16 cellular contexts compared by ENCODE assay signal in the genomic region with DNA sequence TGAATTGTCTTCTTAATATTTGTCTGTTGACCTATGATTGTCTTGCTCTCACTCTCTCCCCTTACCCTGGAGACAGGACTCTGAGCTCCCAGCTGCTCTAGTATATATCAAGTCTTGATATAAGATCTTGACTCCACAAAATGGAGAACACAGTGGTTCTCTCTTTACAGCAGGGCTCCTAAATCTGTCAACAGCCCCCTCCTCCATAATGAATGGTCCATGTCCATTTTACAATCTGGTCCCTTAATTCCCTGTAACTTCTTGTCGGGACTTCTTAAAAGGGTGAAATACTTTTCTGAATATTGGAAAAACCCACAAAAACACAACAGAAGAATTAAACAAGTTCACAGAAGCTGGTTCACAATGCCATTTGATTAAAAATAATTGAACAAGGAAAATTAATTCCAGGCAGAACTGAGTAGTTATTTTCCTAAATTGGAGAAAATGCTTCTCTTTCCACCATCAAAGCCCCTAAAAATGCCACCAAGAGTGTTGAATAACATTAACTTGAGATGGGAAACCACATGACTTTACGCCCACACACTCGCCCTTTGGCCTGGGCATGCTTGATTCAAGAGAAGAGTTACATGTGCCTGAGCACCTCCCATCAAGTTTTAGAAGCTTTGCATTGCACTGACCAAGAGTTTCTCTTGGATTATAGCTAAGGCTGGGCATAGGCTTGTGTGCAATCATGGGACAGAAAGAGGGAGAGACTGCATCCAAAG.
DNase-seq lines count a peak whose midpoint lies in the region; ATAC-seq and TF ChIP-seq lines count a peak whose summit lies in the region.
"Had no signal": no experiment of that assay in that cellular context is flagged by ENCODE, and none has a peak within 500 bp of the region (broad histone marks: within the 10 kb centered on the region; RNA-seq: fewer than 3 reads in every experiment).

No MANE protein-coding gene starts in this region.

- 85% methylated on average over 3 of the region's 3 CpGs for WGBS in hepatocyte (ENCODE audit: low lambda C conversion rate, missing lambda C conversion rate)

- no peak overlapping the region for H2AFZ ChIP-seq in hepatocyte

- H3K4me2 ChIP-seq in hepatocyte = no peak overlapping the region

- H3K79me2 ChIP-seq in hepatocyte = no peaks in the 10 kb centered on the region

- H3K27ac Mint-ChIP-seq in memory B cell = peak overlapping the region; percentile 12
- peak overlapping the region; percentile 92 for H3K27ac Mint-ChIP-seq in stimulated activated naive B cell treated with anti-CD40 and anti-IgM and Interleukin-4, amounts not matched to agents 10 μg/mL and 1 μg/mL and 100 μg/mL, for 72 hours
- H3K27ac Mint-ChIP-seq: endodermal cell had no signal

- in situ Hi-C loops in GM13977 (cut with MboI; ENCODE audit: low pct_unique_long_range_greater_than_20kb, low sequenced_read_pairs, unreplicated experiment) = no loop called here

- peaks cover 3% of the 10 kb centered on the region for H3K9me3 Mint-ChIP-seq in memory B cell
- peaks cover 4 to 8% of the 10 kb centered on the region in 2 donors for H3K9me3 Mint-ChIP-seq in stimulated activated naive B cell treated with anti-CD40 and anti-IgM and Interleukin-4, amounts not matched to agents 10 μg/mL and 1 μg/mL and 100 μg/mL, for 72 hours
- H3K9me3 Mint-ChIP-seq: endodermal cell had no signal

- H3K27ac ChIP-seq in hepatocyte = no peak overlapping the region
- H3K27ac ChIP-seq: heart left ventricle, vagina had no signal

- H3K4me3 ChIP-seq in hepatocyte = no peak overlapping the region
- H3K4me3 ChIP-seq: heart left ventricle, lung, psoas muscle, vagina had no signal

- no peak for TF ChIP-seq CTCF in hepatocyte (IDR thresholded peaks at IDR 0.05; ENCODE audit: poor library complexity)
- no peak for TF ChIP-seq CTCF in GM13977 (IDR thresholded peaks at IDR 0.05; ENCODE audit: extremely low read depth, insufficient read depth, missing control alignments)

- no peak overlapping the region for H3K4me3 Mint-ChIP-seq in memory B cell
- no peak overlapping the region for H3K4me3 Mint-ChIP-seq in stimulated activated naive B cell treated with anti-CD40 and anti-IgM and Interleukin-4, amounts not matched to agents 10 μg/mL and 1 μg/mL and 100 μg/mL, for 72 hours
- H3K4me3 Mint-ChIP-seq: endodermal cell had no signal

- no peak for ATAC-seq in memory B cell (ENCODE audit: low read depth)
- ATAC-seq in stimulated activated naive B cell treated with anti-CD40 and anti-IgM and Interleukin-4, amounts not matched to agents 10 μg/mL and 1 μg/mL and 100 μg/mL, for 72 hours (replicated peaks) = no peak

- peaks cover 29% of the 10 kb centered on the region for H3K4me1 Mint-ChIP-seq in memory B cell
- peaks cover 69 to 83% of the 10 kb centered on the region in 2 donors for H3K4me1 Mint-ChIP-seq in stimulated activated naive B cell treated with anti-CD40 and anti-IgM and Interleukin-4, amounts not matched to agents 10 μg/mL and 1 μg/mL and 100 μg/mL, for 72 hours

- no peaks in the 10 kb centered on the region for H3K27me3 Mint-ChIP-seq in memory B cell
- no peaks in the 10 kb centered on the region for H3K27me3 Mint-ChIP-seq in stimulated activated naive B cell treated with anti-CD40 and anti-IgM and Interleukin-4, amounts not matched to agents 10 μg/mL and 1 μg/mL and 100 μg/mL, for 72 hours

- H4K20me1 ChIP-seq in hepatocyte (ENCODE audit: insufficient read depth, poor library complexity, severe bottlenecking) = no peaks in the 10 kb centered on the region

- peaks cover 2% of the 10 kb centered on the region for H3K36me3 Mint-ChIP-seq in memory B cell
- H3K36me3 Mint-ChIP-seq in stimulated activated naive B cell treated with anti-CD40 and anti-IgM and Interleukin-4, amounts not matched to agents 10 μg/mL and 1 μg/mL and 100 μg/mL, for 72 hours = peaks cover 0 to 3% of the 10 kb centered on the region in 2 donors

- H3K9me2 ChIP-seq in hepatocyte (replicated peaks; ENCODE audit: insufficient read depth) = no peaks in the 10 kb centered on the region

- H3K27me3 ChIP-seq in hepatocyte = no peaks in the 10 kb centered on the region
- H3K27me3 ChIP-seq: heart left ventricle, vagina had no signal

- H3K4me1 ChIP-seq in hepatocyte (ENCODE audit: insufficient read depth) = peaks cover 11% of the 10 kb centered on the region
- H3K4me1 ChIP-seq: vagina had no signal

- peak; percentile 19 for DNase-seq in activated naive CD4-positive, alpha-beta T cell treated with Interleukin-2 at 50 U/mL for 16 hours
- no peak for DNase-seq in activated naive CD4-positive, alpha-beta T cell (lab: John Stamatoyannopoulos, UW)
- DNase-seq in activated T-cell treated with anti-CD3 and anti-CD28 coated beads, Interleukin-2, amount 50 U/mL, for 48 hours = peak; percentile 62 to 64
- DNase-seq in memory B cell (ENCODE audit: low spot score in 2 of 2) (no peak), mucosa of gallbladder (ENCODE audit: low spot score) (no peak), hepatocyte (ENCODE audit: low spot score) (no peak), GM13977 (ENCODE audit: low spot score) (no peak)
- peak; percentile 63 for DNase-seq in stimulated activated naive B cell treated with anti-CD40 and anti-IgM and Interleukin-4, amounts not matched to agents 10 μg/mL and 1 μg/mL and 100 μg/mL, for 72 hours
- DNase-seq: activated CD4-positive, CD25-positive, alpha-beta regulatory T cell treated with anti-CD3 and anti-CD28 coated beads, Interleukin-2, amount 50 U/mL, for 72 hours; AML-193; Right ventricle myocardium superior had no signal

- H3K36me3 ChIP-seq in hepatocyte (replicated peaks; ENCODE audit: insufficient read depth, low read depth) = no peaks in the 10 kb centered on the region
- H3K36me3 ChIP-seq: heart left ventricle, vagina had no signal

- no peaks in the 10 kb centered on the region for H3K9me3 ChIP-seq in hepatocyte (ENCODE audit: low read depth)
- H3K9me3 ChIP-seq: psoas muscle, vagina had no signal

Comparison
In these comparisons a context has a peak if more than half of its experiments do, and no peak if none do; other contexts are left out.
1. DNase-seq: peak in activated naive CD4-positive, alpha-beta T cell treated with Interleukin-2 at 50 U/mL for 16 hours (single experiment), activated T-cell treated with anti-CD3 and anti-CD28 coated beads, Interleukin-2, amount 50 U/mL, for 48 hours (2 of 2) and stimulated activated naive B cell treated with anti-CD40 and anti-IgM and Interleukin-4, amounts not matched to agents 10 μg/mL and 1 μg/mL and 100 μg/mL, for 72 hours (single experiment); none in activated naive CD4-positive, alpha-beta T cell (0 of 4), memory B cell (0 of 2), mucosa of gallbladder (single experiment), hepatocyte (single experiment) and GM13977 (single experiment).